11 cellular contexts compared by ENCODE assay signal in genomic region chr16:29738514-29738913, GRCh38. TPM values are rescaled to one million over a fixed set of nuclear protein-coding genes. Genes with fewer than 3 reads are reported as not detected.
A peak's percentile ranks its signal among the peaks of the same experiment; 100 is the strongest.
DNase-seq lines count a peak whose midpoint lies in the region; ATAC-seq, FAIRE-seq and TF ChIP-seq lines count a peak whose summit lies in the region.
"Had no signal": no experiment of that assay in that cellular context is flagged by ENCODE, and none has a peak within 500 bp of the region (broad histone marks: within the 10 kb centered on the region; RNA-seq: fewer than 3 reads in every experiment).

No MANE protein-coding gene starts in this region.

- DNase-seq in NK-92 treated with Interleukin-12 subunit alpha and Interleukin-12 subunit beta, amount 100 ng/mL, for 24 hours (lab: John Stamatoyannopoulos, UW), result peak; percentile 37
- DNase-seq in NK-92 (lab: John Stamatoyannopoulos, UW; ENCODE audit: unreplicated experiment), result no peak
- DNase-seq in PC-9, result peak; percentile 62 to 66
- DNase-seq in activated naive CD8-positive, alpha-beta T cell treated with anti-CD3 and anti-CD28 coated beads, Interleukin-2, amount 10 ng/mL, durations not matched to agents 7 days and 5 days, result no peak
- peak; percentile 41 for DNase-seq in stimulated activated naive B cell treated with anti-CD40 and anti-IgM and Interleukin-4, amounts not matched to agents 10 μg/mL and 1 μg/mL and 100 μg/mL, for 72 hours
- no peak for DNase-seq in NCI-H2171 treated with DMSO at 0.1 percent for 48 hours (lab: John Stamatoyannopoulos, UW)
- DNase-seq in RCC 7860 (ENCODE audit: low spot score), result no peak
- DNase-seq: 8988T, KBM-7 had no signal

- no peak overlapping the region for H2AFZ ChIP-seq in PC-9

- no peaks in the 10 kb centered on the region for H3K79me2 ChIP-seq in PC-9 (ENCODE audit: low read depth)

- no peaks in the 10 kb centered on the region for H3K27me3 ChIP-seq in PC-9 (ENCODE audit: insufficient read depth, low read depth)

- H3K4me3 ChIP-seq in PC-9, result no peak overlapping the region

- intact Hi-C loops in PC-9 (cut with micrococcal nuclease; ENCODE audit: unreplicated experiment), result no loop called here

- H3K9me3 ChIP-seq in PC-9 (ENCODE audit: insufficient read depth, low read depth), result no peaks in the 10 kb centered on the region

- peaks cover 11% of the 10 kb centered on the region; the same call in 1 of the 2 replicates for H3F3A ChIP-seq in PC-9 (ENCODE audit: insufficient read depth, low read depth)

- H3K9me3 Mint-ChIP-seq in activated naive CD8-positive, alpha-beta T cell treated with anti-CD3 and anti-CD28 coated beads, Interleukin-2, amount 10 ng/mL, durations not matched to agents 7 days and 5 days, result peaks cover 3% of the 10 kb centered on the region
- H3K9me3 Mint-ChIP-seq in stimulated activated naive B cell treated with anti-CD40 and anti-IgM and Interleukin-4, amounts not matched to agents 10 μg/mL and 1 μg/mL and 100 μg/mL, for 72 hours, result peaks cover 0 to 3% of the 10 kb centered on the region in 2 donors

- H3K4me3 Mint-ChIP-seq in activated naive CD8-positive, alpha-beta T cell treated with anti-CD3 and anti-CD28 coated beads, Interleukin-2, amount 10 ng/mL, durations not matched to agents 7 days and 5 days, result peak overlapping the region; percentile 61
- H3K4me3 Mint-ChIP-seq in stimulated activated naive B cell treated with anti-CD40 and anti-IgM and Interleukin-4, amounts not matched to agents 10 μg/mL and 1 μg/mL and 100 μg/mL, for 72 hours, result no peak overlapping the region

- peak; percentile 91 for ATAC-seq in activated naive CD8-positive, alpha-beta T cell treated with anti-CD3 and anti-CD28 coated beads, Interleukin-2, amount 10 ng/mL, durations not matched to agents 7 days and 5 days (ENCODE audit: low read depth)
- peak; percentile 96 to 97 for ATAC-seq in stimulated activated naive B cell treated with anti-CD40 and anti-IgM and Interleukin-4, amounts not matched to agents 10 μg/mL and 1 μg/mL and 100 μg/mL, for 72 hours (replicated peaks)
- no peak for ATAC-seq in HG03039 (IDR thresholded peaks at IDR 0.05; ENCODE audit: unreplicated experiment)
- ATAC-seq: Right ventricle myocardium inferior had no signal

- peaks cover 43% of the 10 kb centered on the region for H3K4me1 Mint-ChIP-seq in activated naive CD8-positive, alpha-beta T cell treated with anti-CD3 and anti-CD28 coated beads, Interleukin-2, amount 10 ng/mL, durations not matched to agents 7 days and 5 days
- H3K4me1 Mint-ChIP-seq in stimulated activated naive B cell treated with anti-CD40 and anti-IgM and Interleukin-4, amounts not matched to agents 10 μg/mL and 1 μg/mL and 100 μg/mL, for 72 hours, result peaks cover 43 to 70% of the 10 kb centered on the region in 2 donors

- no peak overlapping the region for H3K4me2 ChIP-seq in PC-9

- H3K4me1 ChIP-seq in PC-9 (replicated peaks; ENCODE audit: insufficient read depth), result peaks cover 8% of the 10 kb centered on the region

- H3K9me2 ChIP-seq in PC-9 (ENCODE audit: insufficient read depth), result no peaks in the 10 kb centered on the region

- POLR2A ChIA-PET in PC-9 (lab: Charles Lee; ENCODE audit: unreplicated experiment), result interaction anchor here (0.7 kb wide), 1 partner anchor 52 kb away, joined by 5 read pairs; no protein-coding TSS in a partner anchor
- POLR2A ChIA-PET in activated naive CD8-positive, alpha-beta T cell treated with anti-CD3 and anti-CD28 coated beads, Interleukin-2, amount 10 ng/mL, durations not matched to agents 7 days and 5 days (lab: Charles Lee), result interaction anchor here (0.6 to 1.9 kb wide), 12 partner anchors 9 to 69 kb away, joined by 3 to 13 read pairs (median 5); partner anchors contain the start of gene KIF22

- no peak overlapping the region for H3K27ac ChIP-seq in PC-9

- no peak for TF ChIP-seq CTCF in PC-9 (conservative IDR thresholded peaks at IDR 0.05)

- no peak for FAIRE-seq in RCC 7860 (lab: Jason Lieb, UNC)

- peaks cover 39% of the 10 kb centered on the region for H3K36me3 Mint-ChIP-seq in activated naive CD8-positive, alpha-beta T cell treated with anti-CD3 and anti-CD28 coated beads, Interleukin-2, amount 10 ng/mL, durations not matched to agents 7 days and 5 days
- peaks cover 11 to 13% of the 10 kb centered on the region in 2 donors for H3K36me3 Mint-ChIP-seq in stimulated activated naive B cell treated with anti-CD40 and anti-IgM and Interleukin-4, amounts not matched to agents 10 μg/mL and 1 μg/mL and 100 μg/mL, for 72 hours

- peak overlapping the region; percentile 78 for H3K27ac Mint-ChIP-seq in activated naive CD8-positive, alpha-beta T cell treated with anti-CD3 and anti-CD28 coated beads, Interleukin-2, amount 10 ng/mL, durations not matched to agents 7 days and 5 days
- peak overlapping the region; percentile 2 for H3K27ac Mint-ChIP-seq in stimulated activated naive B cell treated with anti-CD40 and anti-IgM and Interleukin-4, amounts not matched to agents 10 μg/mL and 1 μg/mL and 100 μg/mL, for 72 hours

- CTCF ChIA-PET in PC-9 (lab: Charles Lee), result interaction anchor here (1.5 kb wide), 1 partner anchor 17 kb away, joined by 4 read pairs; no protein-coding TSS in a partner anchor

- no TSS peak for BruUV-seq in PC-9 (replicated peaks; lab: Mats Ljungman, UMichigan)

- no peaks in the 10 kb centered on the region for H3K36me3 ChIP-seq in PC-9 (ENCODE audit: low read depth)

- no peaks in the 10 kb centered on the region for H3K27me3 Mint-ChIP-seq in activated naive CD8-positive, alpha-beta T cell treated with anti-CD3 and anti-CD28 coated beads, Interleukin-2, amount 10 ng/mL, durations not matched to agents 7 days and 5 days
- no peaks in the 10 kb centered on the region for H3K27me3 Mint-ChIP-seq in stimulated activated naive B cell treated with anti-CD40 and anti-IgM and Interleukin-4, amounts not matched to agents 10 μg/mL and 1 μg/mL and 100 μg/mL, for 72 hours

- no peaks in the 10 kb centered on the region for H4K20me1 ChIP-seq in PC-9 (ENCODE audit: insufficient read depth)

RNA-seq across cellular contexts. Expression of gene C16orf54, which starts 7.3 kb away (rescaled TPM):
- total RNA-seq in PC-9 (2021), result not detected in 2 replicates
- 10 to 100 TPM; 84.2 to 88.0 TPM for total RNA-seq in activated naive CD8-positive, alpha-beta T cell treated with anti-CD3 and anti-CD28 coated beads, Interleukin-2, amount 10 ng/mL, durations not matched to agents 7 days and 5 days

RNA-seq across cellular contexts. Expression of gene ZG16, which starts 39.5 kb away (rescaled TPM):
- 0.13 and 0.26 TPM in 2 replicates for total RNA-seq in PC-9 (2021)
- not detected for total RNA-seq in activated naive CD8-positive, alpha-beta T cell treated with anti-CD3 and anti-CD28 coated beads, Interleukin-2, amount 10 ng/mL, durations not matched to agents 7 days and 5 days
- total RNA-seq: Right ventricle myocardium inferior had no signal

RNA-seq across cellular contexts. Expression of gene KIF22, which starts 52.0 kb away (rescaled TPM):
- total RNA-seq in PC-9 (2021), result 179 and 195 TPM in 2 replicates
- total RNA-seq in activated naive CD8-positive, alpha-beta T cell treated with anti-CD3 and anti-CD28 coated beads, Interleukin-2, amount 10 ng/mL, durations not matched to agents 7 days and 5 days, result 100 to 1,000 TPM; 191 to 199 TPM

RNA-seq across cellular contexts. Expression of gene QPRT, which starts 59.5 kb away (rescaled TPM):
- 247 and 310 TPM in 2 replicates for total RNA-seq in PC-9 (2021)
- total RNA-seq in activated naive CD8-positive, alpha-beta T cell treated with anti-CD3 and anti-CD28 coated beads, Interleukin-2, amount 10 ng/mL, durations not matched to agents 7 days and 5 days, result 10 to 100 TPM in 1 of 2 experiments, 1 to 10 TPM in 1; 7.4 to 10.0 TPM

Comparison
In these comparisons a context has a peak if more than half of its experiments do, and no peak if none do; other contexts are left out.
1. DNase-seq: peak in NK-92 treated with Interleukin-12 subunit alpha and Interleukin-12 subunit beta, amount 100 ng/mL, for 24 hours (single experiment), PC-9 (2 of 2) and stimulated activated naive B cell treated with anti-CD40 and anti-IgM and Interleukin-4, amounts not matched to agents 10 μg/mL and 1 μg/mL and 100 μg/mL, for 72 hours (single experiment); none in NK-92 (single experiment), activated naive CD8-positive, alpha-beta T cell treated with anti-CD3 and anti-CD28 coated beads, Interleukin-2, amount 10 ng/mL, durations not matched to agents 7 days and 5 days (single experiment), NCI-H2171 treated with DMSO at 0.1 percent for 48 hours (single experiment) and RCC 7860 (single experiment).
2. RNA of gene C16orf54, which starts 7.3 kb away (total RNA-seq): 84.2 to 88.0 TPM in activated naive CD8-positive, alpha-beta T cell treated with anti-CD3 and anti-CD28 coated beads, Interleukin-2, amount 10 ng/mL, durations not matched to agents 7 days and 5 days; not detected in PC-9; every median in the first group is over 10 times any median in the second.